ENCODE assay signal across 8 cellular contexts in genomic region chr16:8962393-8963009, GRCh38. TPM values are rescaled to one million over a fixed set of nuclear protein-coding genes. Genes with fewer than 3 reads are reported as not detected.
A peak's percentile ranks its signal among the peaks of the same experiment; 100 is the strongest.
DNase-seq lines count a peak whose midpoint lies in the region; ATAC-seq and TF ChIP-seq lines count a peak whose summit lies in the region.

No MANE protein-coding gene starts in this region.

- under 1% methylated on average over 50 of the region's 50 CpGs for WGBS in right cardiac atrium

- intact Hi-C loops in right cardiac atrium (cut with DNase I) = loop anchor here in 1 of 4 donors (5.0 kb wide), 1 partner anchor 130 kb away; the partner anchor contains the start of gene HAPSTR1

- H3K4me3 Mint-ChIP-seq in CD4-positive, CD25-positive, alpha-beta regulatory T cell = peak overlapping the region; percentile 87 to 96 (median 94)

- no peak overlapping the region for H2AFZ ChIP-seq in OCI-LY1 (ENCODE audit: low read length)

- H3K27me3 Mint-ChIP-seq in CD4-positive, CD25-positive, alpha-beta regulatory T cell = peaks cover 7% of the 10 kb centered on the region

- H3K27ac ChIP-seq in CD4-positive, CD25-positive, alpha-beta regulatory T cell (ENCODE audit: insufficient read depth, low read length, poor library complexity, severe bottlenecking) = peak overlapping the region; percentile 86
- H3K27ac ChIP-seq in OCI-LY1 (ENCODE audit: low read depth, low read length, poor library complexity, severe bottlenecking) (peak overlapping the region; percentile 90), right cardiac atrium (ENCODE audit: low read length) (no peak overlapping the region), skin epidermis (peak overlapping the region in 20 of 21 experiments; percentile 63 to 92 (median 84))

- H3K9me3 Mint-ChIP-seq in CD4-positive, CD25-positive, alpha-beta regulatory T cell = peaks cover 0 to 2% (median 0%) of the 10 kb centered on the region in 7 donors

- H4K20me1 ChIP-seq in OCI-LY1 (ENCODE audit: insufficient read depth, low read length) = no peaks in the 10 kb centered on the region

- peak overlapping the region; percentile 75 for H3K9ac ChIP-seq in OCI-LY1 (ENCODE audit: low read length)

- H3K4me1 ChIP-seq in CD4-positive, CD25-positive, alpha-beta regulatory T cell (ENCODE audit: control insufficient read depth, insufficient read depth, low read length, poor library complexity, severe bottlenecking) = peaks cover 56% of the 10 kb centered on the region
- H3K4me1 ChIP-seq in OCI-LY1 (ENCODE audit: insufficient read depth, low read length, severe bottlenecking) (peaks cover 47% of the 10 kb centered on the region), right cardiac atrium (ENCODE audit: control insufficient read depth, insufficient read depth, low read length) (peaks cover 32% of the 10 kb centered on the region)

- H3K4me2 ChIP-seq in OCI-LY1 (ENCODE audit: low read length) = peak overlapping the region; percentile 79

- no peaks in the 10 kb centered on the region for H3K9me3 ChIP-seq in CD4-positive, CD25-positive, alpha-beta regulatory T cell (ENCODE audit: control insufficient read depth in 2 of 2, low read length in 2 of 2)
- H3K9me3 ChIP-seq in OCI-LY1 (ENCODE audit: low read length) (no peaks in the 10 kb centered on the region), right cardiac atrium (ENCODE audit: control insufficient read depth, low read length) (no peaks in the 10 kb centered on the region)

- peaks cover 5% of the 10 kb centered on the region for H3K36me3 Mint-ChIP-seq in CD4-positive, CD25-positive, alpha-beta regulatory T cell

- peaks cover 56% of the 10 kb centered on the region for H3K79me2 ChIP-seq in OCI-LY1 (ENCODE audit: insufficient read depth, low read length)

- H3K36me3 ChIP-seq in CD4-positive, CD25-positive, alpha-beta regulatory T cell (ENCODE audit: control insufficient read depth, insufficient read depth, low read length) = no peaks in the 10 kb centered on the region
- peaks cover 9% of the 10 kb centered on the region for H3K36me3 ChIP-seq in OCI-LY1 (ENCODE audit: insufficient read depth, low read length)

- ATAC-seq in CD4-positive, CD25-positive, alpha-beta regulatory T cell (ENCODE audit: low read depth in 2 of 2) = peak; percentile 54
- ATAC-seq in GM21447 (IDR thresholded peaks at IDR 0.05; ENCODE audit: unreplicated experiment) = peak; percentile 41
- ATAC-seq in right cardiac atrium = peak in 1 of 2 donors; percentile 2
- ATAC-seq in GM18873 (IDR thresholded peaks at IDR 0.05; ENCODE audit: low FRiP score, unreplicated experiment) = no peak

- H3K4me3 ChIP-seq in CD4-positive, CD25-positive, alpha-beta regulatory T cell (ENCODE audit: low read depth, low read length) = peak overlapping the region; percentile 86
- H3K4me3 ChIP-seq in OCI-LY1 (ENCODE audit: low read depth, low read length, poor library complexity, severe bottlenecking) = peak overlapping the region; percentile 74
- H3K4me3 ChIP-seq in right cardiac atrium (ENCODE audit: low read length) = peak overlapping the region; percentile 92
- H3K4me3 ChIP-seq in skin epidermis = peak overlapping the region; percentile 57 to 92 (median 83)

- H3F3A ChIP-seq in OCI-LY1 (ENCODE audit: insufficient read depth, low read length) = no peaks in the 10 kb centered on the region

- TF ChIP-seq CTCF in OCI-LY1 (IDR thresholded peaks at IDR 0.05; ENCODE audit: low read length) = no peak; the same call in 1 of the 2 replicates

- H3K27ac Mint-ChIP-seq in CD4-positive, CD25-positive, alpha-beta regulatory T cell = peak overlapping the region; percentile 91 to 96 (median 91)

- peak; percentile 47 to 89 (median 79) for DNase-seq in CD4-positive, CD25-positive, alpha-beta regulatory T cell
- DNase-seq in activated gamma-delta T cell (lab: John Stamatoyannopoulos, UW) = peak; percentile 39
- DNase-seq in right cardiac atrium = peak in 1 of 3 donors; percentile 64
- DNase-seq in GDM1 (lab: John Stamatoyannopoulos, UW) = no peak

- H3K9me2 ChIP-seq in OCI-LY1 (ENCODE audit: low read depth, low read length) = no peaks in the 10 kb centered on the region

- peaks cover 33 to 60% (median 46%) of the 10 kb centered on the region in 4 donors for H3K4me1 Mint-ChIP-seq in CD4-positive, CD25-positive, alpha-beta regulatory T cell

- H3K27me3 ChIP-seq in CD4-positive, CD25-positive, alpha-beta regulatory T cell (ENCODE audit: control insufficient read depth, insufficient read depth, low read length) = no peaks in the 10 kb centered on the region
- no peaks in the 10 kb centered on the region for H3K27me3 ChIP-seq in OCI-LY1 (ENCODE audit: insufficient read depth, low read length)
- no peaks in the 10 kb centered on the region for H3K27me3 ChIP-seq in right cardiac atrium (ENCODE audit: control insufficient read depth, insufficient read depth)

RNA-seq across cellular contexts. Expression of gene USP7, which starts 1.2 kb away (rescaled TPM):
- total RNA-seq in CD4-positive, CD25-positive, alpha-beta regulatory T cell = 296 TPM
- 1 to 10 TPM; 6.8 to 9.1 (median 7.0) TPM for polyA plus RNA-seq in CD4-positive, CD25-positive, alpha-beta regulatory T cell
- total RNA-seq in right cardiac atrium = 10 to 100 TPM; 67.1 to 83.3 (median 71.2) TPM
- 25.1 TPM for polyA plus RNA-seq in right cardiac atrium
